Comparison of ENCODE assay signal across 24 cellular contexts in the genomic region with DNA sequence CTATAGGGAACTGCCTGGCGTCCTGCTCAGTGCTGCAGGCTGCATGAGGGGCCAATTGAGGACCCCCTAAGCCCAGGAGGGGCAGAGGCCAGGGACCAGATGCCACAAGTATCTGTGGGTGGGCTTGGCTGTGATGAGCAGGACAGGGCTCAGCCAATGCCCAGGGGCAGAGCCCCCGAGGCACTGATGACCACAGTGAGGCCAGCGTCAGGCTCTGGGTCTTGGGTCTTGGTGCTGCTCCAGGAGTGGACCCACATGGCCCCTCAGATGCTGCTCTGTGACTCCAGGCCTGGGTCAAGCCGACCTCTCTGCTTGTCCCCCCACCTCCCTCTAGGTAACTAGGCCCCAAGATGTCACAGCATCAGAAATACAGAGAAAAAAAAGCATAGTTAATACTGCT.
"Had no signal": no experiment of that assay in that cellular context is flagged by ENCODE, and none has a peak within 500 bp of the region (broad histone marks: within the 10 kb centered on the region; RNA-seq: fewer than 3 reads in every experiment).

No MANE protein-coding gene starts in this region.

- H3K9ac ChIP-seq: parathyroid adenoma had no signal

- H3K4me3 ChIP-seq: ovary, psoas muscle, right lobe of liver, sigmoid colon, suprapubic skin, testis, tibial artery, transverse colon, upper lobe of right lung, uterus had no signal

- H3K4me1 ChIP-seq: suprapubic skin, testis, transverse colon, uterus had no signal

- DNase-seq: naive thymus-derived CD8-positive, alpha-beta T cell; nephron progenitor cell; occipital lobe; ovary; posterior cingulate gyrus; psoas muscle; right cardiac atrium; right lobe of liver; sigmoid colon; small intestine; stimulated activated CD4-positive, alpha-beta T cell treated with anti-CD3 and anti-CD28 coated beads, Interleukin-15, amount 100 ng/mL, for 24 hours; stimulated activated CD4-positive, alpha-beta T cell treated with anti-CD3 and anti-CD28 coated beads, Interleukin-2, amount 100 ng/mL, for 24 hours; stimulated activated CD4-positive, alpha-beta T cell treated with anti-CD3 and anti-CD28 coated beads, Interleukin-2, amount 100 ng/mL, for 48 hours; stimulated activated CD4-positive, alpha-beta T cell treated with anti-CD3 and anti-CD28 coated beads, Interleukin-4, amount 100 ng/mL, for 24 hours; stimulated activated naive B cell treated with anti-CD40 and anti-IgM and Interleukin-4, amounts not matched to agents 10 μg/mL and 1 μg/mL and 100 μg/mL, for 72 hours; stimulated activated naive CD4-positive, alpha-beta T cell treated with Interleukin-2 at 50 U/mL for 16 hours; substantia nigra; testis; tibial artery; transverse colon; upper lobe of right lung; uterus had no signal

- H3K27ac ChIP-seq: ovary, parathyroid adenoma, psoas muscle, right lobe of liver, sigmoid colon, suprapubic skin, testis, tibial artery, transverse colon, upper lobe of right lung, uterus had no signal

- H3K36me3 ChIP-seq: ovary, right lobe of liver, sigmoid colon, suprapubic skin, tibial artery, transverse colon, upper lobe of right lung, uterus had no signal

- H3K9me3 ChIP-seq: ovary, psoas muscle, right lobe of liver, sigmoid colon, suprapubic skin, testis, transverse colon, upper lobe of right lung, uterus had no signal

- H2AFZ ChIP-seq: parathyroid adenoma had no signal

- H3K27me3 ChIP-seq: ovary, right lobe of liver, sigmoid colon, testis, tibial artery, transverse colon, upper lobe of right lung, uterus had no signal
